ENCODE assay signal across 8 cellular contexts in the genomic region with DNA sequence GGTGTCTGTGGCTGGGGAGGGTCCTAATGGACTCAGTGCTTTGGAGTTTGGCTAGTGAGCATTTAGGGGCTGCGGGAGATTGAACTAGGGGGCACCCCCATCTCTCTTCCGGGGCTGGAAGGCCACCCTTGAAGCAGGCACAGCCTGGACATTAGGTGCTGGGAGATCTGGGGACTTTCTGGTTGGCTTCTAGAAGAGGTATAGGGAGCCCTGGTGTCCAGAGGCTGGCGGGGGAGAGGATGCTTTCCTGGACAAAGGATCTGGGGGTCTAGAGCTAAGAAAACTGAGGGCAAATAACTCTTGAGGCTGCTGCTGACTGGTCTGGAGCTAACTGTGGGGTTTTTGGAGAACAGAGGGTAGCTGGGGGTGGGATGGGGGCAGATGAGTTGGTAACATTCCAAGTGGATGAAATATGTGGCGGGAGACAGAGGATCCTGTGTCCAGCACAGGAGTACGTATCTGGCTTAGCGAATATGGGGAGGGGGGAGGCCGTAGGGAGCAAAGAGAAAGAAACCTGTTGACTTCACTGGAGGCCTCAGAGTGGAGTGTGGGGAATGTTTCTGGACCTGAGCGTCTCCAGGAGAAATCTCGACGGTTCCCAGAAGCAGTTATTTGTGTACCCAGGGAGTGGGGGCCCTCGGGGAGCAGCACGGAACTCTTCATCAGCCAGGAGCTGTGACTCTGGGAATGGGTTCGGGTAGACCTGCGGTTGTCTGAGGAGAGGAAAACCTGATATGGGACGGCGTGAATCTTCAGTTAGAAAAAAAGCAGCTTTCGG. TPM values are rescaled to one million over a fixed set of nuclear protein-coding genes. Genes with fewer than 3 reads are reported as not detected.
A peak's percentile ranks its signal among the peaks of the same experiment; 100 is the strongest.
DNase-seq lines count a peak whose midpoint lies in the region; ATAC-seq and TF ChIP-seq lines count a peak whose summit lies in the region.

No MANE protein-coding gene starts in this region.

- intact Hi-C loops in CD4-positive, alpha-beta T cell (cut with DNase I, micrococcal nuclease) = loop anchor here in 1 of 2 experiments (5.0 kb wide), 1 partner anchor 548 kb away; the partner anchor contains the start of genes COQ8B and ITPKC
- intact Hi-C loops in activated naive CD4-positive, alpha-beta T cell treated with anti-CD3 and anti-CD28 coated beads for 36 hours (cut with micrococcal nuclease) = no loop called here

- POLR2A ChIA-PET in CD4-positive, alpha-beta T cell (lab: Charles Lee) = interaction anchor here (0.6 to 5.9 kb wide), 13 partner anchors 14 to 982 kb away, joined by 3 to 314 read pairs (median 14); partner anchors contain the start of genes B9D2, CCDC97, DMAC2 and TGFB1

- H3K27me3 Mint-ChIP-seq in CD4-positive, alpha-beta T cell = peaks cover 5% of the 10 kb centered on the region
- no peaks in the 10 kb centered on the region for H3K27me3 Mint-ChIP-seq in activated naive CD4-positive, alpha-beta T cell treated with anti-CD3 and anti-CD28 coated beads for 36 hours (ENCODE audit: low read depth)

- H3K4me1 ChIP-seq in HUES6 (ENCODE audit: control insufficient read depth, insufficient read depth, low read length) (peaks cover 15% of the 10 kb centered on the region), iPS DF 6.9 (ENCODE audit: control insufficient read depth, insufficient read depth, low read length) (no peaks in the 10 kb centered on the region), skeletal muscle tissue (ENCODE audit: control insufficient read depth in 3 of 3, insufficient read depth in 3 of 3, low read length in 3 of 3) (peaks cover 27 to 37% (median 29%) of the 10 kb centered on the region in 3 donors)

- peak overlapping the region; percentile 96 for H3K4me3 Mint-ChIP-seq in CD4-positive, alpha-beta T cell
- peak overlapping the region; percentile 91 for H3K4me3 Mint-ChIP-seq in activated naive CD4-positive, alpha-beta T cell treated with anti-CD3 and anti-CD28 coated beads for 36 hours

- peak overlapping the region; percentile 100 for H3K27ac Mint-ChIP-seq in CD4-positive, alpha-beta T cell
- H3K27ac Mint-ChIP-seq in activated naive CD4-positive, alpha-beta T cell treated with anti-CD3 and anti-CD28 coated beads for 36 hours = peak overlapping the region; percentile 99

- DNase-seq in CD4-positive, alpha-beta T cell = peak in 2 of 10 experiments; percentile 5 to 13
- peak; percentile 30 for DNase-seq in activated naive CD4-positive, alpha-beta T cell treated with anti-CD3 and anti-CD28 coated beads for 36 hours
- no peak for DNase-seq in iPS DF 6.9 (ENCODE audit: low read depth, low spot score)
- no peak for DNase-seq in DMS79 treated with DMSO at 0.1 percent for 48 hours (lab: John Stamatoyannopoulos, UW)
- DNase-seq in GDM1 (lab: John Stamatoyannopoulos, UW) = no peak
- DNase-seq in Ammon's horn (ENCODE audit: low spot score) = no peak

- peak overlapping the region; percentile 98 for H3K27ac ChIP-seq in CD4-positive, alpha-beta T cell (ENCODE audit: low read depth, low read length)
- H3K27ac ChIP-seq in HUES6 (ENCODE audit: low read depth, low read length) (peak overlapping the region; percentile 99), iPS DF 6.9 (ENCODE audit: low read length) (no peak overlapping the region), skeletal muscle tissue (ENCODE audit: low read depth, low read length) (peak overlapping the region; percentile 97)

- H3K4me1 Mint-ChIP-seq in CD4-positive, alpha-beta T cell (ENCODE audit: low read depth) = peaks cover 55% of the 10 kb centered on the region
- H3K4me1 Mint-ChIP-seq in activated naive CD4-positive, alpha-beta T cell treated with anti-CD3 and anti-CD28 coated beads for 36 hours (ENCODE audit: low read depth) = peaks cover 28% of the 10 kb centered on the region

- H3K9me3 Mint-ChIP-seq in CD4-positive, alpha-beta T cell = no peaks in the 10 kb centered on the region
- no peaks in the 10 kb centered on the region for H3K9me3 Mint-ChIP-seq in activated naive CD4-positive, alpha-beta T cell treated with anti-CD3 and anti-CD28 coated beads for 36 hours

- H3K36me3 ChIP-seq in HUES6 (ENCODE audit: control insufficient read depth, insufficient read depth, low read length) (peaks cover 39% of the 10 kb centered on the region), iPS DF 6.9 (ENCODE audit: control insufficient read depth, insufficient read depth, low read length) (peaks cover 10% of the 10 kb centered on the region), skeletal muscle tissue (ENCODE audit: control insufficient read depth in 3 of 3, insufficient read depth in 3 of 3, low read length in 3 of 3) (peaks cover 20 to 24% (median 20%) of the 10 kb centered on the region in 3 donors)

- H3K4me3 ChIP-seq in HUES6 (ENCODE audit: low read depth, low read length) (peak overlapping the region; percentile 92), iPS DF 6.9 (ENCODE audit: low read length) (peak overlapping the region; percentile 88; the same call in 1 of the 2 replicates), skeletal muscle tissue (ENCODE audit: low read length in 3 of 3) (peak overlapping the region; percentile 85 to 89 (median 88))

- CTCF ChIA-PET in CD4-positive, alpha-beta T cell (lab: Charles Lee) = interaction anchor here (1.0 to 1.1 kb wide), 2 partner anchors 43 to 61 kb away, joined by 3 read pairs; no protein-coding TSS in a partner anchor
- CTCF ChIA-PET in activated naive CD4-positive, alpha-beta T cell treated with anti-CD3 and anti-CD28 coated beads for 36 hours (lab: Charles Lee) = interaction anchor here (1.3 to 10.0 kb wide), 3 partner anchors 43 to 138 kb away, joined by 6 to 118 read pairs (median 32); no protein-coding TSS in a partner anchor

- no peaks in the 10 kb centered on the region for H3K27me3 ChIP-seq in CD4-positive, alpha-beta T cell (ENCODE audit: control insufficient read depth, insufficient read depth, low read length)
- no peaks in the 10 kb centered on the region for H3K27me3 ChIP-seq in HUES6 (ENCODE audit: control insufficient read depth, insufficient read depth, low read length)
- H3K27me3 ChIP-seq in iPS DF 6.9 (ENCODE audit: control insufficient read depth, insufficient read depth, low read length) = no peaks in the 10 kb centered on the region
- no peaks in the 10 kb centered on the region for H3K27me3 ChIP-seq in skeletal muscle tissue (ENCODE audit: control insufficient read depth in 3 of 3, insufficient read depth in 3 of 3, low read length in 3 of 3)

- TF ChIP-seq CTCF in CD4-positive, alpha-beta T cell (IDR thresholded peaks at IDR 0.05) = no peak

- no CpG with 5 or more reads among the region's 17 CpGs for WGBS in iPS DF 6.9 (ENCODE audit: insufficient coverage, insufficient read length)

- H3K9me3 ChIP-seq in CD4-positive, alpha-beta T cell (ENCODE audit: control insufficient read depth, low read length) = no peaks in the 10 kb centered on the region
- H3K9me3 ChIP-seq in HUES6 (ENCODE audit: control insufficient read depth, insufficient read depth, low read depth, low read length) (no peaks in the 10 kb centered on the region), iPS DF 6.9 (ENCODE audit: control insufficient read depth, insufficient read depth, low read length) (no peaks in the 10 kb centered on the region), skeletal muscle tissue (ENCODE audit: control insufficient read depth in 3 of 3, low read length in 3 of 3) (no peaks in the 10 kb centered on the region)

- peak overlapping the region; percentile 100 for H3K9ac ChIP-seq in HUES6 (ENCODE audit: low read length)
- H3K9ac ChIP-seq in skeletal muscle tissue (ENCODE audit: low read depth in 1 of 3, low read length in 3 of 3) = peak overlapping the region; percentile 93 to 99 (median 94)

- no peak for ATAC-seq in CD4-positive, alpha-beta T cell (ENCODE audit: poor library complexity)

- peaks cover 75% of the 10 kb centered on the region for H3K36me3 Mint-ChIP-seq in CD4-positive, alpha-beta T cell (ENCODE audit: low read depth)
- peaks cover 39% of the 10 kb centered on the region for H3K36me3 Mint-ChIP-seq in activated naive CD4-positive, alpha-beta T cell treated with anti-CD3 and anti-CD28 coated beads for 36 hours (ENCODE audit: low read depth)

RNA-seq across cellular contexts. Expression of gene HNRNPUL1, which starts 1.4 kb away (rescaled TPM):
- 100 to 1,000 TPM; 367 to 388 TPM for total RNA-seq in CD4-positive, alpha-beta T cell
- 100 to 1,000 TPM; 298 to 301 TPM for total RNA-seq in activated naive CD4-positive, alpha-beta T cell treated with anti-CD3 and anti-CD28 coated beads for 36 hours
- total RNA-seq in skeletal muscle tissue = 68.4 TPM

RNA-seq across cellular contexts. Expression of gene CCDC97, which starts 44.4 kb away (rescaled TPM):
- 10 to 100 TPM; 27.3 to 29.7 TPM for total RNA-seq in CD4-positive, alpha-beta T cell
- 10 to 100 TPM; 14.9 to 15.8 TPM for total RNA-seq in activated naive CD4-positive, alpha-beta T cell treated with anti-CD3 and anti-CD28 coated beads for 36 hours
- 8.9 TPM for total RNA-seq in skeletal muscle tissue

RNA-seq across cellular contexts. Expression of gene AXL, which starts 46.5 kb away (rescaled TPM):
- under 1 TPM; 0.30 to 0.42 TPM for total RNA-seq in CD4-positive, alpha-beta T cell
- under 1 TPM in 1 of 2 experiments, not detected in 1; 0.10 TPM for total RNA-seq in activated naive CD4-positive, alpha-beta T cell treated with anti-CD3 and anti-CD28 coated beads for 36 hours
- total RNA-seq in skeletal muscle tissue = 35.0 TPM

Comparison
In these comparisons a context has a peak if more than half of its experiments do, and no peak if none do; other contexts are left out.
1. RNA of gene AXL, which starts 46.5 kb away (total RNA-seq): 35.0 TPM in skeletal muscle tissue (single experiment); 0.30 to 0.42 TPM in CD4-positive, alpha-beta T cell and 0.10 TPM in activated naive CD4-positive, alpha-beta T cell treated with anti-CD3 and anti-CD28 coated beads for 36 hours; every median in the first group is over 10 times any median in the second.
2. Peak in every context shown above with its lines, with median percentiles within 50 percentile points of each other: H3K4me3 ChIP-seq.